In the genomic region with DNA sequence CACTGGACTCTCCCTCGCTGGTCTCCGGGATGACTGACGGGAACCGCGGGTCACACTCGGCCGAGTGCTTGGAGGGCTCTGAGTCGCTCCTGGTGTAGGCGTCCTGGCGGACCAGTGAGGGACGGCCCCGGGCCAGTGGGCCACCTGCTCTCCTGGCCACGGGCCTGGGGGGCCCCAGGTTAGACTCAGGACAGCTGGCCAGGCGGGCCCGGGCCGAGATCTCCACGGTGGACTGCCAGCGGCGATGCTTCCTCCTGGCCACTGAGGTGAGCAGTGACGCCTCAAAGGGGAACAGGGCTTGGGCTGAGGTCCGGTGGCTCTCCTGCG, we compare ENCODE assay signal across 35 cellular contexts. TPM values are rescaled to one million over a fixed set of nuclear protein-coding genes. Genes with fewer than 3 reads are reported as not detected.
"Had no signal": no experiment of that assay in that cellular context is flagged by ENCODE, and none has a peak within 500 bp of the region (broad histone marks: within the 10 kb centered on the region; RNA-seq: fewer than 3 reads in every experiment).

No MANE protein-coding gene starts in this region.

- H3K9me3 Mint-ChIP-seq: activated CD4-positive, alpha-beta memory T cell treated with anti-CD3 and anti-CD28 coated beads for 36 hours; activated CD4-positive, alpha-beta T cell treated with anti-CD3 and anti-CD28 coated beads, Interleukin-2, amount 10 ng/mL, durations not matched to agents 24 days and 14 days; activated naive CD4-positive, alpha-beta T cell treated with anti-CD3 and anti-CD28 coated beads for 36 hours; activated naive CD4-positive, alpha-beta T cell treated with anti-CD3 and anti-CD28 coated beads, Interleukin-2, amount 50 U/mL, for 72 hours; activated naive CD8-positive, alpha-beta T cell treated with anti-CD3 and anti-CD28 coated beads, Interleukin-2, amount 10 ng/mL, durations not matched to agents 7 days and 5 days; activated T-helper 1 cell treated with anti-CD3 and anti-CD28 coated beads, Interleukin-12 subunit alpha, Interleukin-12 subunit beta, Interleukin-2, Interleukin-4 antibody, amounts not matched to agents 30 ng/mL and 10 ng/mL and 1 ng/mL, durations not matched to agents 14 hours and 24 hours and 36 hours; activated T-helper 2 cell treated with anti-CD3 and anti-CD28 coated beads, Interferon-gamma antibody, Interleukin-2, Interleukin-4, amounts not matched to agents 10 μg/mL and 5 μg/mL and 100 μg/mL, durations not matched to agents 14 hours and 24 hours and 36 hours; dendritic cell treated with granulocyte-macrophage colony-stimulating factor and Interleukin-4, amounts not matched to agents 40 ng/mL and 50 ng/mL, for 4 days had no signal

- H3K9me3 ChIP-seq: ascending aorta, breast epithelium, esophagus squamous epithelium, gastroesophageal sphincter had no signal

- H3K27me3 Mint-ChIP-seq: activated naive CD8-positive, alpha-beta T cell treated with anti-CD3 and anti-CD28 coated beads, Interleukin-2, amount 10 ng/mL, durations not matched to agents 7 days and 5 days; brain; dendritic cell treated with granulocyte-macrophage colony-stimulating factor and Interleukin-4, amounts not matched to agents 40 ng/mL and 50 ng/mL, for 4 days had no signal

- DNase-seq: activated CD4-positive, alpha-beta memory T cell treated with anti-CD3 and anti-CD28 coated beads for 36 hours; activated CD4-positive, alpha-beta T cell treated with anti-CD3 and anti-CD28 coated beads for 36 hours; activated CD4-positive, alpha-beta T cell treated with anti-CD3 and anti-CD28 coated beads, Interleukin-2, amount 10 ng/mL, durations not matched to agents 24 days and 14 days; activated CD4-positive, CD25-positive, alpha-beta regulatory T cell; activated CD4-positive, CD25-positive, alpha-beta regulatory T cell treated with anti-CD3 and anti-CD28 coated beads, Interleukin-2, amount 50 U/mL, for 72 hours; activated CD8-positive, alpha-beta memory T cell treated with anti-CD3 and anti-CD28 coated beads, Interleukin-2, amount 10 ng/mL, durations not matched to agents 7 days and 5 days; activated CD8-positive, alpha-beta memory T cell treated with anti-CD3 and anti-CD28 coated beads, Interleukin-2, amount 50 U/mL, for 4 hours; activated CD8-positive, alpha-beta T cell treated with anti-CD3 and anti-CD28 coated beads, Interleukin-2, amount 10 ng/mL, durations not matched to agents 7 days and 5 days; activated effector memory CD4-positive, alpha-beta T cell treated with anti-CD3 and anti-CD28 coated beads, Interleukin-2, amount 50 U/mL, for 16 hours; activated naive CD4-positive, alpha-beta T cell treated with anti-CD3 and anti-CD28 coated beads for 36 hours; activated naive CD8-positive, alpha-beta T cell treated with anti-CD3 and anti-CD28 coated beads, Interleukin-2, amount 10 ng/mL, durations not matched to agents 7 days and 5 days; activated T-cell treated with anti-CD3 and anti-CD28 coated beads, Interleukin-2, amount 50 U/mL, for 1 hour; activated T-cell treated with anti-CD3 and anti-CD28 coated beads, Interleukin-2, amount 50 U/mL, for 48 hours; central memory CD4-positive, alpha-beta T cell; cerebellar nuclear complex; dorsolateral prefrontal cortex; effector memory CD4-positive, alpha-beta T cell; erythroblast; esophagus squamous epithelium; foreskin melanocyte; T-helper 2 cell had no signal

- H3K4me1 Mint-ChIP-seq: activated CD4-positive, alpha-beta T cell treated with anti-CD3 and anti-CD28 coated beads for 36 hours; activated CD4-positive, alpha-beta T cell treated with anti-CD3 and anti-CD28 coated beads, Interleukin-2, amount 10 ng/mL, durations not matched to agents 24 days and 14 days; activated CD8-positive, alpha-beta memory T cell treated with anti-CD3 and anti-CD28 coated beads, Interleukin-2, amount 10 ng/mL, durations not matched to agents 7 days and 5 days; activated naive CD8-positive, alpha-beta T cell treated with anti-CD3 and anti-CD28 coated beads, Interleukin-2, amount 10 ng/mL, durations not matched to agents 7 days and 5 days had no signal

- ATAC-seq: activated CD4-positive, alpha-beta T cell treated with anti-CD3 and anti-CD28 coated beads for 36 hours; activated CD8-positive, alpha-beta memory T cell treated with anti-CD3 and anti-CD28 coated beads, Interleukin-2, amount 10 ng/mL, durations not matched to agents 7 days and 5 days; activated CD8-positive, alpha-beta T cell treated with anti-CD3 and anti-CD28 coated beads, Interleukin-2, amount 10 ng/mL, durations not matched to agents 7 days and 5 days; activated naive CD4-positive, alpha-beta T cell treated with anti-CD3 and anti-CD28 coated beads, Interleukin-2, amount 50 U/mL, for 72 hours had no signal

- H3K27ac Mint-ChIP-seq: activated CD4-positive, alpha-beta memory T cell treated with anti-CD3 and anti-CD28 coated beads for 36 hours; activated CD4-positive, alpha-beta T cell treated with anti-CD3 and anti-CD28 coated beads for 36 hours; activated CD4-positive, alpha-beta T cell treated with anti-CD3 and anti-CD28 coated beads, Interleukin-2, amount 10 ng/mL, durations not matched to agents 24 days and 14 days; activated CD8-positive, alpha-beta memory T cell treated with anti-CD3 and anti-CD28 coated beads, Interleukin-2, amount 10 ng/mL, durations not matched to agents 7 days and 5 days; activated CD8-positive, alpha-beta T cell treated with anti-CD3 and anti-CD28 coated beads, Interleukin-2, amount 10 ng/mL, durations not matched to agents 7 days and 5 days; activated naive CD4-positive, alpha-beta T cell treated with anti-CD3 and anti-CD28 coated beads for 36 hours; activated naive CD4-positive, alpha-beta T cell treated with anti-CD3 and anti-CD28 coated beads, Interleukin-2, amount 50 U/mL, for 72 hours; activated naive CD8-positive, alpha-beta T cell treated with anti-CD3 and anti-CD28 coated beads, Interleukin-2, amount 10 ng/mL, durations not matched to agents 7 days and 5 days; activated T-helper 1 cell treated with anti-CD3 and anti-CD28 coated beads, Interleukin-12 subunit alpha, Interleukin-12 subunit beta, Interleukin-2, Interleukin-4 antibody, amounts not matched to agents 30 ng/mL and 10 ng/mL and 1 ng/mL, durations not matched to agents 14 hours and 24 hours and 36 hours; activated T-helper 2 cell treated with anti-CD3 and anti-CD28 coated beads, Interferon-gamma antibody, Interleukin-2, Interleukin-4, amounts not matched to agents 10 μg/mL and 5 μg/mL and 100 μg/mL, durations not matched to agents 14 hours and 24 hours and 36 hours; brain; dendritic cell treated with granulocyte-macrophage colony-stimulating factor and Interleukin-4, amounts not matched to agents 40 ng/mL and 50 ng/mL, for 4 days had no signal

- H3K4me3 Mint-ChIP-seq: activated CD4-positive, alpha-beta memory T cell treated with anti-CD3 and anti-CD28 coated beads for 36 hours; activated CD4-positive, alpha-beta T cell treated with anti-CD3 and anti-CD28 coated beads for 36 hours; activated CD4-positive, alpha-beta T cell treated with anti-CD3 and anti-CD28 coated beads, Interleukin-2, amount 10 ng/mL, durations not matched to agents 24 days and 14 days; activated CD8-positive, alpha-beta memory T cell treated with anti-CD3 and anti-CD28 coated beads, Interleukin-2, amount 10 ng/mL, durations not matched to agents 7 days and 5 days; activated CD8-positive, alpha-beta T cell treated with anti-CD3 and anti-CD28 coated beads, Interleukin-2, amount 10 ng/mL, durations not matched to agents 7 days and 5 days; activated naive CD4-positive, alpha-beta T cell treated with anti-CD3 and anti-CD28 coated beads for 36 hours; activated naive CD8-positive, alpha-beta T cell treated with anti-CD3 and anti-CD28 coated beads, Interleukin-2, amount 10 ng/mL, durations not matched to agents 7 days and 5 days; activated T-helper 1 cell treated with anti-CD3 and anti-CD28 coated beads, Interleukin-12 subunit alpha, Interleukin-12 subunit beta, Interleukin-2, Interleukin-4 antibody, amounts not matched to agents 30 ng/mL and 10 ng/mL and 1 ng/mL, durations not matched to agents 14 hours and 24 hours and 36 hours; brain; dendritic cell treated with granulocyte-macrophage colony-stimulating factor and Interleukin-4, amounts not matched to agents 40 ng/mL and 50 ng/mL, for 4 days had no signal

- H3K4me3 ChIP-seq: ascending aorta, breast epithelium, cardiac muscle cell, coronary artery, dorsolateral prefrontal cortex, esophagus squamous epithelium, gastroesophageal sphincter had no signal

- H3K36me3 ChIP-seq: ascending aorta, breast epithelium, cardiac muscle cell, gastroesophageal sphincter had no signal

- H3K4me1 ChIP-seq: ascending aorta, breast epithelium, gastroesophageal sphincter had no signal

- H3K27ac ChIP-seq: ascending aorta, breast epithelium, cardiac muscle cell, coronary artery, dorsolateral prefrontal cortex, esophagus squamous epithelium, gastroesophageal sphincter had no signal

- H3K27me3 ChIP-seq: ascending aorta, breast epithelium, cardiac muscle cell, esophagus squamous epithelium had no signal

- H3K36me3 Mint-ChIP-seq: activated CD4-positive, alpha-beta memory T cell treated with anti-CD3 and anti-CD28 coated beads for 36 hours; activated CD8-positive, alpha-beta memory T cell treated with anti-CD3 and anti-CD28 coated beads, Interleukin-2, amount 10 ng/mL, durations not matched to agents 7 days and 5 days; activated naive CD4-positive, alpha-beta T cell treated with anti-CD3 and anti-CD28 coated beads, Interleukin-2, amount 50 U/mL, for 72 hours; activated naive CD8-positive, alpha-beta T cell treated with anti-CD3 and anti-CD28 coated beads, Interleukin-2, amount 10 ng/mL, durations not matched to agents 7 days and 5 days; brain had no signal

RNA-seq across cellular contexts. Expression of a gene that starts 11.9 kb away (rescaled TPM):
- total RNA-seq: activated CD4-positive, alpha-beta memory T cell treated with anti-CD3 and anti-CD28 coated beads for 36 hours; activated CD8-positive, alpha-beta memory T cell treated with anti-CD3 and anti-CD28 coated beads for 36 hours; activated CD8-positive, alpha-beta T cell treated with anti-CD3 and anti-CD28 coated beads, Interleukin-2, amount 10 ng/mL, durations not matched to agents 7 days and 5 days; activated naive CD4-positive, alpha-beta T cell treated with anti-CD3 and anti-CD28 coated beads for 36 hours; activated naive CD4-positive, alpha-beta T cell treated with anti-CD3 and anti-CD28 coated beads, Interleukin-2, amount 50 U/mL, for 72 hours; activated naive CD8-positive, alpha-beta T cell treated with anti-CD3 and anti-CD28 coated beads, Interleukin-2, amount 10 ng/mL, durations not matched to agents 7 days and 5 days; ascending aorta; fibroblast of lung; fibroblast of villous mesenchyme; glomerular endothelial cell had no signal
- polyA plus RNA-seq: fibroblast of lung had no signal
